Comparison of ENCODE assay signal across 30 cellular contexts in the genomic region with DNA sequence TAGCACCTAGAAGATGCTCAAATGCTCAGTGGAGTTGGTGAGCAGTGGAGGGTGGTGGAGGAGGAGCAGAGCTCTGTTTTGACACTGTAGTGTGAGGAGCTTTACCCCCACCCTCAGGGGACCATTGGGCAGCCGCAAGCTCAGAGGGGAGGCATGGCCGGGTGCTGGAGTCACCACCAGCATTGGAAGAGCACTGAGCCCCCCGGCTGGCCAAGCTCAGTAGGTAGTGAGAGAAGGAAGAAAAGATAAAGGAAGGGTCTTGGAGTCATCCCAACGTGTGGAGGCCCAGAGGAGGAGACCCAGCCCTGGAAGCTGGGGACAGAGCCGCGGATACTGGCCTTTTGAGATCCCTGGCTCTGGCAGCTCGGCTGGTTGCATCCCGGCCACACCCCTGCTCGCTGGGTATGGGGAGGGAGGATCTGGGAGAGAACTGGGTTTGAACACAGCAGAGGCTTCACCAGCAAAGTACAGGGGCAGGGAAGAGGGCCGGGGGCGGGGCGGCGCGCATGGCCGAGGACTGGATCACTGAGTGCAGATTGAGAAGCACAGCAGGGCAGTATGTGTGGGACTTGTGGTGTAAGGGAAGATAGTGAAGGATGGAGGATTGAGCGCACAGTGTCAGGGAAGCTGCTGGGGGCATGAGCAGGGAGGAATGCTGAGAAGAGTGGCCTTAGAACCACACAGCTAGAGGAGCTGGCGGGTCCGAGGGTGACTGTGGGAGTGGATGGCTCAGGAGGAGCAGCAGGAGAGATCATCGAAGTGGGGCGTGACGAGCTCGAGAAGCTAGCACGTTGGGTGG. TPM values are rescaled to one million over a fixed set of nuclear protein-coding genes. Genes with fewer than 3 reads are reported as not detected.
"Had no signal": no experiment of that assay in that cellular context is flagged by ENCODE, and none has a peak within 500 bp of the region (broad histone marks: within the 10 kb centered on the region; RNA-seq: fewer than 3 reads in every experiment).

No MANE protein-coding gene starts in this region.

- H3K79me2 ChIP-seq: parathyroid adenoma had no signal

- H3K27me3 ChIP-seq: esophagus squamous epithelium, heart right ventricle had no signal

- H3K27ac Mint-ChIP-seq: activated B cell treated with CpG ODN at 0.5 μM for 24 hours; activated CD8-positive, alpha-beta T cell treated with anti-CD3 and anti-CD28 coated beads for 36 hours; activated T-helper 17 cell treated with anti-CD3 and anti-CD28 coated beads, Interleukin-2, amount 50 U/mL, for 72 hours; dendritic cell treated with granulocyte-macrophage colony-stimulating factor and Interleukin-4, amounts not matched to agents 40 ng/mL and 50 ng/mL, for 4 days; nephron progenitor cell had no signal

- H3K9me3 ChIP-seq: breast epithelium, esophagus squamous epithelium, heart right ventricle, left ventricle myocardium inferior, mucosa of descending colon, thoracic aorta had no signal

- H3K9me3 Mint-ChIP-seq: activated B cell treated with CpG ODN at 0.5 μM for 24 hours; activated CD8-positive, alpha-beta T cell treated with anti-CD3 and anti-CD28 coated beads for 36 hours; activated T-cell treated with anti-CD3 and anti-CD28 coated beads, Interleukin-2, amount 50 U/mL, for 4 hours; activated T-helper 17 cell treated with anti-CD3 and anti-CD28 coated beads, Interleukin-2, amount 50 U/mL, for 72 hours; central memory CD8-positive, alpha-beta T cell; dendritic cell treated with granulocyte-macrophage colony-stimulating factor and Interleukin-4, amounts not matched to agents 40 ng/mL and 50 ng/mL, for 4 days; nephron progenitor cell had no signal

- H3K9ac ChIP-seq: parathyroid adenoma had no signal

- H3K4me1 Mint-ChIP-seq: activated B cell treated with CpG ODN at 0.5 μM for 24 hours; activated T-helper 17 cell treated with anti-CD3 and anti-CD28 coated beads, Interleukin-2, amount 50 U/mL, for 72 hours; central memory CD8-positive, alpha-beta T cell had no signal

- H2AFZ ChIP-seq: parathyroid adenoma had no signal

- H3K36me3 ChIP-seq: breast epithelium, esophagus squamous epithelium, heart right ventricle, left ventricle myocardium inferior, thoracic aorta had no signal

- H3K27ac ChIP-seq: breast epithelium, epithelial cell of prostate, esophagus squamous epithelium, heart right ventricle, left ventricle myocardium inferior, parathyroid adenoma, thoracic aorta had no signal

- H3K27me3 Mint-ChIP-seq: activated B cell treated with CpG ODN at 0.5 μM for 24 hours; activated CD8-positive, alpha-beta T cell treated with anti-CD3 and anti-CD28 coated beads for 36 hours; activated T-helper 17 cell treated with anti-CD3 and anti-CD28 coated beads, Interleukin-2, amount 50 U/mL, for 72 hours; dendritic cell treated with granulocyte-macrophage colony-stimulating factor and Interleukin-4, amounts not matched to agents 40 ng/mL and 50 ng/mL, for 4 days had no signal

- DNase-seq: activated B cell treated with CpG ODN at 0.5 μM for 24 hours; activated CD4-positive, alpha-beta T cell treated with anti-CD3 and anti-CD28 coated beads, Interleukin-2, amount 50 U/mL, for 1 hour; activated CD8-positive, alpha-beta T cell treated with anti-CD3 and anti-CD28 coated beads for 36 hours; activated gamma-delta T cell treated with Interleukin-2 at 50 U/mL for 16 hours; activated naive CD4-positive, alpha-beta T cell treated with anti-CD3 and anti-CD28 coated beads, Interleukin-2, amount 50 U/mL, for 16 hours; activated T-cell treated with anti-CD3 and anti-CD28 coated beads, Interleukin-2, amount 50 U/mL, for 4 hours; amygdala; esophagus squamous epithelium; foreskin melanocyte; heart right ventricle; left ventricle myocardium inferior; mesendoderm; mucosa of descending colon; nephron progenitor cell; right cardiac atrium; stimulated activated CD4-positive, alpha-beta T cell treated with anti-CD3 and anti-CD28 coated beads, Interleukin-2, amount 100 ng/mL, for 48 hours; stimulated activated naive CD4-positive, alpha-beta T cell treated with Interleukin-2 at 50 U/mL for 16 hours; T-helper 2 cell; trophoblast cell had no signal

- H3K4me1 ChIP-seq: breast epithelium, esophagus squamous epithelium, parathyroid adenoma had no signal

- H3K4me3 ChIP-seq: breast epithelium, esophagus squamous epithelium, heart right ventricle, left ventricle myocardium inferior, lung, mucosa of descending colon, thoracic aorta had no signal

- H3K4me3 Mint-ChIP-seq: activated B cell treated with CpG ODN at 0.5 μM for 24 hours; activated CD8-positive, alpha-beta T cell treated with anti-CD3 and anti-CD28 coated beads for 36 hours; activated T-cell treated with anti-CD3 and anti-CD28 coated beads, Interleukin-2, amount 50 U/mL, for 4 hours; activated T-helper 17 cell treated with anti-CD3 and anti-CD28 coated beads, Interleukin-2, amount 50 U/mL, for 72 hours; central memory CD8-positive, alpha-beta T cell; dendritic cell treated with granulocyte-macrophage colony-stimulating factor and Interleukin-4, amounts not matched to agents 40 ng/mL and 50 ng/mL, for 4 days; nephron progenitor cell had no signal

RNA-seq across cellular contexts. Expression of gene SYNDIG1, which starts 24.4 kb away (rescaled TPM):
- total RNA-seq: activated B cell treated with CpG ODN at 0.5 μM for 24 hours; activated CD8-positive, alpha-beta T cell treated with anti-CD3 and anti-CD28 coated beads for 36 hours; activated T-cell treated with anti-CD3 and anti-CD28 coated beads, Interleukin-2, amount 50 U/mL, for 4 hours; activated T-helper 17 cell treated with anti-CD3 and anti-CD28 coated beads, Interleukin-2, amount 50 U/mL, for 72 hours; esophagus squamous epithelium; glomerular endothelial cell; myocyte; pulmonary artery endothelial cell had no signal
